Comparison of ENCODE assay signal across 28 cellular contexts in genomic region chr1:235180916-235181315, GRCh38.
"Had no signal": no experiment of that assay in that cellular context is flagged by ENCODE, and none has a peak within 500 bp of the region (broad histone marks: within the 10 kb centered on the region; RNA-seq: fewer than 3 reads in every experiment).

No MANE protein-coding gene starts in this region.

- H3K27me3 ChIP-seq: breast epithelium, cardiac muscle cell, colonic mucosa, heart left ventricle had no signal

- H3K36me3 ChIP-seq: breast epithelium had no signal

- H3K27ac ChIP-seq: breast epithelium, cardiac muscle cell, colonic mucosa, heart left ventricle, WERI-Rb-1 had no signal

- ATAC-seq: esophagus mucosa, heart left ventricle had no signal

- DNase-seq: activated B cell treated with CpG ODN at 0.5 μM for 24 hours; activated CD4-positive, alpha-beta T cell treated with anti-CD3 and anti-CD28 coated beads for 48 hours; activated CD4-positive, alpha-beta T cell treated with anti-CD3 and anti-CD28 coated beads, Interleukin-2, amount 50 U/mL, for 1 hour; activated CD4-positive, alpha-beta T cell treated with anti-CD3 and anti-CD28 coated beads, Interleukin-2, amount 50 U/mL, for 48 hours; activated CD8-positive, alpha-beta memory T cell treated with anti-CD3 and anti-CD28 coated beads for 24 hours; activated CD8-positive, alpha-beta T cell treated with anti-CD3 and anti-CD28 coated beads for 36 hours; activated effector memory CD4-positive, alpha-beta T cell treated with anti-CD3 and anti-CD28 coated beads, Interleukin-2, amount 50 U/mL, for 16 hours; activated naive CD4-positive, alpha-beta T cell treated with anti-CD3 and anti-CD28 coated beads for 36 hours; activated naive CD8-positive, alpha-beta T cell treated with anti-CD3 and anti-CD28 coated beads, Interleukin-2, amount 10 ng/mL, durations not matched to agents 7 days and 5 days; activated T-cell treated with anti-CD3 and anti-CD28 coated beads, Interleukin-2, amount 50 U/mL, for 4 hours; amniotic stem cell; anterior cingulate cortex; central memory CD4-positive, alpha-beta T cell; cerebellar nuclear complex; colonic mucosa; effector CD8-positive, alpha-beta T cell; endodermal cell; foreskin fibroblast; glutamatergic neuron; heart left ventricle; T-helper 1 cell; T-helper 17 cell; T1000; WERI-Rb-1 had no signal

- FAIRE-seq: frontal cortex had no signal

- H3K9me3 ChIP-seq: breast epithelium, colonic mucosa, heart left ventricle had no signal

- H3K4me1 ChIP-seq: breast epithelium, colonic mucosa, heart left ventricle had no signal

- H3K4me3 ChIP-seq: breast epithelium, cardiac muscle cell, colonic mucosa, heart left ventricle had no signal
